ENCODE assay signal across 30 cellular contexts in the genomic region with DNA sequence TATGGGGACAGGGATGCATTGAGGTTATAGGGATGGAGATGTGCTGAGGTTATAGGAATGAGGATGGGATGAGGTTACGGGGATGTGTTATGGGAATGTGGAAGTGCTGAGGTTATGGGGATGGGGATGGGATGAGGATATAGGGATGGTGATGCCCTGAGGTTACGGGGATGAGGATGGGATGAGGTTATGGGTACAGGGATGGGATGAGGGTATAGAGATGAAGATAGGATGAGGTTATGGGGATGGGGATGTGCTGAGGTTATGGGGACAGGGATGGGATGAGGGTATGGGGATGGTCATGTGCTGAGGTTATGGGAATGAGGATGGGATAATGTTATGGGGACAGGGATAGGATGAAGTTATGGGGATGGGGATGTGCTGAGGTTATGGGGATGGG.
"Had no signal": no experiment of that assay in that cellular context is flagged by ENCODE, and none has a peak within 500 bp of the region (broad histone marks: within the 10 kb centered on the region; RNA-seq: fewer than 3 reads in every experiment).

No MANE protein-coding gene starts in this region.

- H3K4me3 ChIP-seq: neural progenitor cell, ovary, psoas muscle, skin epidermis, smooth muscle cell, spleen, thoracic aorta, thyroid gland, tibial nerve, upper lobe of left lung, vagina had no signal

- H3K27me3 ChIP-seq: neural progenitor cell, ovary, spleen, thyroid gland, tibial nerve, upper lobe of left lung, vagina had no signal

- H3K27ac ChIP-seq: neural progenitor cell, ovary, parathyroid adenoma, psoas muscle, skin epidermis, spleen, thoracic aorta, thyroid gland, tibial nerve, upper lobe of left lung, vagina had no signal

- H3K27ac Mint-ChIP-seq: naive B cell; natural killer cell; nephron; neural progenitor cell; progenitor cell of endocrine pancreas; stimulated activated memory B cell treated with anti-CD40 and anti-IgM and Interleukin-4, amounts not matched to agents 10 μg/mL and 1 μg/mL and 100 μg/mL, for 72 hours; stimulated activated naive CD8-positive, alpha-beta T cell treated with anti-CD3 and anti-CD28 coated beads, Interleukin-15, amount 100 ng/mL, for 72 hours had no signal

- H3K27me3 Mint-ChIP-seq: stimulated activated memory B cell treated with anti-CD40 and anti-IgM and Interleukin-4, amounts not matched to agents 10 μg/mL and 1 μg/mL and 100 μg/mL, for 72 hours had no signal

- H3K4me3 Mint-ChIP-seq: natural killer cell; nephron; neural progenitor cell; stimulated activated memory B cell treated with anti-CD40 and anti-IgM and Interleukin-4, amounts not matched to agents 10 μg/mL and 1 μg/mL and 100 μg/mL, for 72 hours; stimulated activated naive CD8-positive, alpha-beta T cell treated with anti-CD3 and anti-CD28 coated beads, Interleukin-15, amount 100 ng/mL, for 72 hours had no signal

- H3K36me3 Mint-ChIP-seq: naive B cell; natural killer cell; neural progenitor cell; stimulated activated memory B cell treated with anti-CD40 and anti-IgM and Interleukin-4, amounts not matched to agents 10 μg/mL and 1 μg/mL and 100 μg/mL, for 72 hours had no signal

- ATAC-seq: psoas muscle; right cardiac atrium; sciatic nerve; stimulated activated memory B cell treated with anti-CD40 and anti-IgM and Interleukin-4, amounts not matched to agents 10 μg/mL and 1 μg/mL and 100 μg/mL, for 72 hours; stimulated activated naive CD8-positive, alpha-beta T cell treated with anti-CD3 and anti-CD28 coated beads, Interleukin-15, amount 100 ng/mL, for 72 hours; stimulated activated naive CD8-positive, alpha-beta T cell treated with anti-CD3 and anti-CD28 coated beads, Interleukin-15, Interleukin-2, amounts not matched to agents 100 U/mL and 50 U/mL, for 24 hours had no signal

- DNase-seq: naive B cell; natural killer cell; occipital lobe; ovary; posterior cingulate gyrus; psoas muscle; right cardiac atrium; spleen; stimulated activated CD4-positive, alpha-beta T cell treated with anti-CD3 and anti-CD28 coated beads, Interleukin-12 subunit alpha, Interleukin-12 subunit beta, amount 100 ng/mL, for 4 hours; stimulated activated CD4-positive, alpha-beta T cell treated with anti-CD3 and anti-CD28 coated beads, Interleukin-1b, Interleukin-23, amount 100 ng/mL, for 48 hours; stimulated activated CD4-positive, alpha-beta T cell treated with anti-CD3 and anti-CD28 coated beads, Interleukin-4, amount 100 ng/mL, for 1 hour; stimulated activated CD4-positive, alpha-beta T cell treated with anti-CD3 and anti-CD28 coated beads, Interleukin-4, amount 100 ng/mL, for 4 hours; stimulated activated CD8-positive, alpha-beta memory T cell treated with anti-CD3 and anti-CD28 coated beads, Interleukin-4, amount 100 ng/mL, for 48 hours; stimulated activated naive CD4-positive, alpha-beta T cell; stimulated activated naive CD8-positive, alpha-beta T cell treated with anti-CD3 and anti-CD28 coated beads, Interleukin-15, amount 100 ng/mL, for 72 hours; stimulated activated naive CD8-positive, alpha-beta T cell treated with anti-CD3 and anti-CD28 coated beads, Interleukin-15, Interleukin-2, amounts not matched to agents 100 U/mL and 50 U/mL, for 24 hours; thyroid gland; trophoblast cell; upper lobe of left lung had no signal

- H3K9me3 Mint-ChIP-seq: natural killer cell; nephron; neural progenitor cell; stimulated activated naive CD8-positive, alpha-beta T cell treated with anti-CD3 and anti-CD28 coated beads, Interleukin-15, amount 100 ng/mL, for 72 hours had no signal

- H3K4me1 ChIP-seq: parathyroid adenoma, psoas muscle, spleen, thyroid gland, tibial nerve, upper lobe of left lung, vagina had no signal

- H3K4me1 Mint-ChIP-seq: naive B cell; natural killer cell; nephron; stimulated activated memory B cell treated with anti-CD40 and anti-IgM and Interleukin-4, amounts not matched to agents 10 μg/mL and 1 μg/mL and 100 μg/mL, for 72 hours; stimulated activated naive CD8-positive, alpha-beta T cell treated with anti-CD3 and anti-CD28 coated beads, Interleukin-15, amount 100 ng/mL, for 72 hours had no signal

- H3K36me3 ChIP-seq: neural progenitor cell, ovary, spleen, thoracic aorta, thyroid gland, tibial nerve, upper lobe of left lung, vagina had no signal

- H3K9me3 ChIP-seq: ovary, psoas muscle, spleen, thoracic aorta, thyroid gland, tibial nerve, upper lobe of left lung, vagina had no signal
